In the genomic region with DNA sequence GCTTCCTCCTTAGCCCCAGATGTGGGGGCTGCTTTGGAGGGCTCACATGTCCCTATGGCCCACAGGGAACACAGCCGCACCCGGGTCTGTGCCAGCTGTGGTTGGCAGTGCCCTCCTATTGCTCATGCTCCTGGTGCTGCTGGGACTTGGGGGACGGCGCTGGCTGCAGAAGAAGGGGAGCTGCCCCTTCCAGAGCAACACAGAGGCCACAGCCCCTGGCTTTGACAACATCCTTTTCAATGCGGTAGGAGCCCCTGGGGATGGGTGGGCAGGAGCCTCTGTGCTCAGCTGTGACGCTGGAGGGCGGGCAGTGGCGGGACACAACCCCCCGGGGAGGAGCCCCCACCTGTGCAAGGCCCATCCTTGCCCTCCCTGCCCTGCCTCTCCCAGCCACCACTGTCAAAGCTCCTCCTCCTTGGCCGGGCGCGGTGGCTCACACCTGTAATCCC, we compare ENCODE assay signal across 8 cellular contexts. TPM values are rescaled to one million over a fixed set of nuclear protein-coding genes. Genes with fewer than 3 reads are reported as not detected.
A peak's percentile ranks its signal among the peaks of the same experiment; 100 is the strongest.
DNase-seq lines count a peak whose midpoint lies in the region; ATAC-seq and TF ChIP-seq lines count a peak whose summit lies in the region.
"Had no signal": no experiment of that assay in that cellular context is flagged by ENCODE, and none has a peak within 500 bp of the region (broad histone marks: within the 10 kb centered on the region; RNA-seq: fewer than 3 reads in every experiment).

No MANE protein-coding gene starts in this region.

- H3K4me3 ChIP-seq in WERI-Rb-1 (ENCODE audit: low read depth, low read length), result no peak overlapping the region
- no peak overlapping the region for H3K4me3 ChIP-seq in spleen
- no peak overlapping the region for H3K4me3 ChIP-seq in tibial nerve

- WGBS in spleen, 5 donors, result 60 to 83% (median 75%) methylated on average over 5 to 12 of the region's 12 CpGs
- WGBS in tibial nerve, 2 donors, result 64 to 68% methylated on average over 8 to 12 of the region's 12 CpGs

- no peak for TF ChIP-seq EP300 in tibial nerve (IDR thresholded peaks at IDR 0.05)

- peaks cover 6 to 61% (median 25%) of the 10 kb centered on the region in 6 donors for H3K4me1 ChIP-seq in spleen
- peaks cover 0 to 43% (median 13%) of the 10 kb centered on the region in 4 donors for H3K4me1 ChIP-seq in tibial nerve

- no peak for ATAC-seq in left ventricle myocardium superior

- H3K9me3 ChIP-seq in WERI-Rb-1 (ENCODE audit: severe bottlenecking), result no peaks in the 10 kb centered on the region
- no peaks in the 10 kb centered on the region for H3K9me3 ChIP-seq in spleen
- no peaks in the 10 kb centered on the region for H3K9me3 ChIP-seq in tibial nerve

- TF ChIP-seq POLR2A in spleen (IDR thresholded peaks at IDR 0.05), result no peak
- TF ChIP-seq POLR2A in tibial nerve (IDR thresholded peaks at IDR 0.05), result no peak

- H3K27me3 ChIP-seq in WERI-Rb-1 (ENCODE audit: insufficient read depth, low read depth, severe bottlenecking) (no peaks in the 10 kb centered on the region), spleen (replicated peaks in 1 of 7) (no peaks in the 10 kb centered on the region), tibial nerve (no peaks in the 10 kb centered on the region)

- TF ChIP-seq CTCF in WERI-Rb-1 (IDR thresholded peaks at IDR 0.05; ENCODE audit: low read depth, low read length) (no peak), spleen (IDR thresholded peaks at IDR 0.05 in 8 of 11, conservative IDR thresholded peaks at IDR 0.05 in 3 of 11) (no peak), tibial nerve (IDR thresholded peaks at IDR 0.05) (no peak)

- peak overlapping the region; percentile 23; the same call in 1 of the 2 replicates for H3K27ac ChIP-seq in WERI-Rb-1
- H3K27ac ChIP-seq in spleen, result peak overlapping the region in 1 of 8 donors; percentile 11
- peak overlapping the region in 2 of 4 donors; percentile 35 to 70 for H3K27ac ChIP-seq in tibial nerve

- intact Hi-C loops in left ventricle myocardium superior (cut with micrococcal nuclease), result no loop called here
- intact Hi-C loops in spleen (cut with DNase I; ENCODE audit: low total_unique reads), result no loop called here

- peak; percentile 44 for DNase-seq in WERI-Rb-1
- peak; percentile 30 for DNase-seq in left ventricle myocardium superior
- DNase-seq in spleen, result peak; percentile 70
- no peak for DNase-seq in NCI-H1092 treated with DMSO at 0.1 percent for 48 hours (lab: John Stamatoyannopoulos, UW)
- no peak for DNase-seq in tibial nerve (ENCODE audit: low spot score in 2 of 2)
- DNase-seq: IMR-90, NCI-H1436 treated with DMSO at 0.1 percent for 48 hours, NCI-H524 treated with DMSO at 0.1 percent for 48 hours had no signal

- H3K36me3 ChIP-seq in WERI-Rb-1, result peaks cover 85% of the 10 kb centered on the region
- peaks cover 0 to 77% (median 40%) of the 10 kb centered on the region in 6 donors for H3K36me3 ChIP-seq in spleen
- H3K36me3 ChIP-seq in tibial nerve, result peaks cover 7 to 53% (median 9%) of the 10 kb centered on the region in 3 donors

RNA-seq across cellular contexts. Expression of gene EDF1, which starts 6.3 kb away (rescaled TPM):
- total RNA-seq in left ventricle myocardium superior (354 TPM), spleen (100 to 1,000 TPM; 184 to 241 (median 225) TPM), tibial nerve (100 to 1,000 TPM; 251 to 337 (median 266) TPM)
- 100 to 1,000 TPM; 347 to 462 (median 441) TPM for polyA plus RNA-seq in spleen

RNA-seq across cellular contexts. Expression of gene MAMDC4, which starts 7.7 kb away (rescaled TPM):
- total RNA-seq in left ventricle myocardium superior (12.9 TPM), spleen (10 to 100 TPM in 5 of 7 donors, 1 to 10 TPM in 2; 5.4 to 20.8 (median 11.3) TPM), tibial nerve (1 to 10 TPM; 1.5 to 8.1 (median 4.4) TPM)
- polyA plus RNA-seq in spleen, result 10 to 100 TPM in 2 of 3 donors, 1 to 10 TPM in 1; 4.9 to 32.0 (median 12.7) TPM

RNA-seq across cellular contexts. Expression of gene PHPT1, which starts 10.6 kb away (rescaled TPM):
- total RNA-seq in left ventricle myocardium superior (357 TPM), spleen (10 to 100 TPM; 32.3 to 71.0 (median 63.3) TPM), tibial nerve (10 to 100 TPM; 42.6 to 71.0 (median 66.7) TPM)
- polyA plus RNA-seq in spleen, result 100 to 1,000 TPM in 2 of 3 donors, 10 to 100 TPM in 1; 95.9 to 117 (median 106) TPM

RNA-seq across cellular contexts. Expression of gene AJM1, which starts 17.6 kb away (rescaled TPM):
- 9.1 TPM for total RNA-seq in left ventricle myocardium superior
- total RNA-seq in spleen, result 10 to 100 TPM in 1 of 7 donors, 1 to 10 TPM in 6; 3.3 to 13.1 (median 6.3) TPM
- polyA plus RNA-seq in spleen, result 1 to 10 TPM in 2 of 3 donors, under 1 TPM in 1; 0.91 to 3.9 (median 1.0) TPM
- total RNA-seq in tibial nerve, result 1 to 10 TPM; 2.0 to 3.9 (median 3.7) TPM

RNA-seq across cellular contexts. Expression of gene TRAF2, which starts 26.5 kb away (rescaled TPM):
- total RNA-seq in left ventricle myocardium superior (11.4 TPM), spleen (10 to 100 TPM; 14.9 to 49.7 (median 29.6) TPM), tibial nerve (10 to 100 TPM in 3 of 4 donors, 1 to 10 TPM in 1; 5.0 to 10.8 (median 10.6) TPM)
- 10 to 100 TPM; 13.6 to 23.1 (median 19.6) TPM for polyA plus RNA-seq in spleen

Comparison
In these comparisons a context has a peak if more than half of its experiments do, and no peak if none do; other contexts are left out.
1. DNase-seq: peak in WERI-Rb-1 (single experiment), left ventricle myocardium superior (single experiment) and spleen (single experiment); none in NCI-H1092 treated with DMSO at 0.1 percent for 48 hours (single experiment) and tibial nerve (0 of 2).